In genomic region chr10:117533507-117534281, GRCh38 we compare ENCODE assay signal across 16 cellular contexts. TPM values are rescaled to one million over a fixed set of nuclear protein-coding genes. Genes with fewer than 3 reads are reported as not detected.
DNase-seq lines count a peak whose midpoint lies in the region; ATAC-seq, FAIRE-seq and TF ChIP-seq lines count a peak whose summit lies in the region.
"Had no signal": no experiment of that assay in that cellular context is flagged by ENCODE, and none has a peak within 500 bp of the region (broad histone marks: within the 10 kb centered on the region; RNA-seq: fewer than 3 reads in every experiment).

No MANE protein-coding gene starts in this region.

- H3K27ac ChIP-seq in endothelial cell of umbilical vein (ENCODE audit: insufficient read depth, low read depth, low read length) = no peak overlapping the region
- H3K27ac ChIP-seq in trophoblast cell (ENCODE audit: low read depth, low read length) = no peak overlapping the region
- no peak overlapping the region for H3K27ac ChIP-seq in CD4-positive, alpha-beta T cell (ENCODE audit: low read depth, low read length)
- H3K27ac ChIP-seq: gastroesophageal sphincter, thyroid gland had no signal

- H2BK12ac ChIP-seq in trophoblast cell (ENCODE audit: low read length) = no peak overlapping the region

- peak overlapping the region in 2 of 3 donors; percentile 63 to 70 for H3K27ac Mint-ChIP-seq in IgD-negative memory B cell
- no peak overlapping the region for H3K27ac Mint-ChIP-seq in CD4-positive, alpha-beta T cell

- DNase-seq in NCI-H1417 (lab: John Stamatoyannopoulos, UW) (peak; percentile 7 to 64 (median 28)), NCI-H1417 treated with DMSO at 0.1 percent for 48 hours (lab: John Stamatoyannopoulos, UW) (no peak), endothelial cell of umbilical vein (ENCODE audit: low read depth, low spot score) (no peak), trophoblast cell (no peak)
- DNase-seq in CD4-positive, alpha-beta T cell = no peak
- DNase-seq: caudate nucleus; GDM1; stimulated activated CD4-positive, alpha-beta T cell treated with anti-CD3 and anti-CD28 coated beads, Interleukin-1b, Interleukin-23, amount 100 ng/mL, for 48 hours; stimulated activated CD8-positive, alpha-beta memory T cell treated with anti-CD3 and anti-CD28 coated beads, Interleukin-4, amount 100 ng/mL, for 48 hours; thyroid gland had no signal

- peaks cover 61% of the 10 kb centered on the region for H3K27me3 Mint-ChIP-seq in IgD-negative memory B cell
- H3K27me3 Mint-ChIP-seq in CD4-positive, alpha-beta T cell = peaks cover 82% of the 10 kb centered on the region

- peaks cover 2 to 10% (median 9%) of the 10 kb centered on the region in 3 donors for H3K4me1 Mint-ChIP-seq in IgD-negative memory B cell
- H3K4me1 Mint-ChIP-seq in CD4-positive, alpha-beta T cell (ENCODE audit: low read depth) = no peaks in the 10 kb centered on the region

- H3K4me1 ChIP-seq in endothelial cell of umbilical vein (ENCODE audit: control insufficient read depth, extremely low read depth, insufficient read depth, low read length) = no peaks in the 10 kb centered on the region
- peaks cover 2 to 9% of the 10 kb centered on the region in 2 experiments for H3K4me1 ChIP-seq in trophoblast cell (ENCODE audit: control insufficient read depth in 1 of 2, insufficient read depth in 2 of 2, low read length in 2 of 2)

- POLR2A ChIA-PET in endothelial cell of umbilical vein (lab: Charles Lee) = no interaction called here
- POLR2A ChIA-PET in CD4-positive, alpha-beta T cell (lab: Charles Lee) = no interaction called here

- H3K4me2 ChIP-seq in endothelial cell of umbilical vein (ENCODE audit: insufficient read depth, low read length) (no peak overlapping the region), trophoblast cell (ENCODE audit: low read length) (no peak overlapping the region)

- H2AK5ac ChIP-seq in trophoblast cell (ENCODE audit: low read length) = no peak overlapping the region

- no peaks in the 10 kb centered on the region for H3K79me2 ChIP-seq in endothelial cell of umbilical vein (ENCODE audit: control insufficient read depth, insufficient read depth, low read length)
- no peaks in the 10 kb centered on the region for H3K79me2 ChIP-seq in trophoblast cell (ENCODE audit: control insufficient read depth, insufficient read depth, low read length, poor library complexity)

- no peak for FAIRE-seq in endothelial cell of umbilical vein (lab: Jason Lieb, UNC)
- FAIRE-seq: islet of Langerhans had no signal

- H3K4me3 ChIP-seq in endothelial cell of umbilical vein (replicated peaks in 1 of 3; ENCODE audit: insufficient read depth in 1 of 3, low read depth in 1 of 3, low read length in 3 of 3) = no peak overlapping the region
- H3K4me3 ChIP-seq in trophoblast cell (ENCODE audit: low read depth, low read length) = no peak overlapping the region
- H3K4me3 ChIP-seq: thyroid gland had no signal

- no peaks in the 10 kb centered on the region for H3K9me1 ChIP-seq in endothelial cell of umbilical vein (replicated peaks; ENCODE audit: control insufficient read depth, extremely low read depth, insufficient read depth, low read length)

- intact Hi-C loops in endothelial cell of umbilical vein (cut with micrococcal nuclease) = no loop called here
- intact Hi-C loops in CD4-positive, alpha-beta T cell (cut with DNase I, micrococcal nuclease) = no loop called here

- no TSS peak for BruUV-seq in endothelial cell of umbilical vein (replicated peaks; lab: Mats Ljungman, UMichigan)

- no peaks in the 10 kb centered on the region for H3K79me1 ChIP-seq in trophoblast cell (ENCODE audit: low read length)

- H3K9ac ChIP-seq in endothelial cell of umbilical vein (replicated peaks; ENCODE audit: extremely low read depth, insufficient read depth, low read length) (no peak overlapping the region), trophoblast cell (ENCODE audit: low read length) (no peak overlapping the region)

- H3K27me3 ChIP-seq in endothelial cell of umbilical vein (ENCODE audit: control insufficient read depth in 2 of 2, insufficient read depth in 2 of 2, low read length in 2 of 2) (peaks cover 77 to 84% of the 10 kb centered on the region in 2 experiments), trophoblast cell (ENCODE audit: insufficient read depth, low read length) (peaks cover 78% of the 10 kb centered on the region)
- peaks cover 93% of the 10 kb centered on the region for H3K27me3 ChIP-seq in CD4-positive, alpha-beta T cell (ENCODE audit: control insufficient read depth, insufficient read depth, low read length)

- no peak overlapping the region for H4K91ac ChIP-seq in trophoblast cell (ENCODE audit: low read depth, low read length)

- WGBS in trophoblast cell (ENCODE audit: extremely low coverage, insufficient coverage, insufficient read length) = no CpG with 5 or more reads among the region's 24 CpGs

- H3K36me3 ChIP-seq in endothelial cell of umbilical vein (ENCODE audit: control insufficient read depth in 2 of 2, extremely low read depth in 1 of 2, insufficient read depth in 2 of 2, low read length in 2 of 2) (no peaks in the 10 kb centered on the region), trophoblast cell (ENCODE audit: control insufficient read depth in 1 of 2, insufficient read depth in 2 of 2, low read length in 2 of 2) (no peaks in the 10 kb centered on the region)
- H3K36me3 ChIP-seq: gastroesophageal sphincter, thyroid gland had no signal

- H3K23ac ChIP-seq in trophoblast cell (ENCODE audit: low read length) = peak overlapping the region; percentile 37

- dilution Hi-C loops in endothelial cell of umbilical vein (cut with MboI; ENCODE audit: extremely low pct_ligation_motif_present, low sequenced_read_pairs) = no loop called here

- no peak overlapping the region for H4K8ac ChIP-seq in trophoblast cell (ENCODE audit: low read depth, low read length)

- H2BK5ac ChIP-seq in trophoblast cell (ENCODE audit: low read depth, low read length, poor library complexity) = no peak overlapping the region

- ATAC-seq in HG03439 (IDR thresholded peaks at IDR 0.05; ENCODE audit: unreplicated experiment) = no peak
- ATAC-seq in CD4-positive, alpha-beta T cell (ENCODE audit: poor library complexity) = no peak
- no peak for ATAC-seq in HG03565 (IDR thresholded peaks at IDR 0.05; ENCODE audit: unreplicated experiment)
- ATAC-seq: activated naive CD4-positive, alpha-beta T cell treated with anti-CD3 and anti-CD28 coated beads, Interleukin-2, amount 50 U/mL, for 72 hours; gastroesophageal sphincter had no signal

- no peaks in the 10 kb centered on the region for H3K9me3 Mint-ChIP-seq in IgD-negative memory B cell
- H3K9me3 Mint-ChIP-seq in CD4-positive, alpha-beta T cell = no peaks in the 10 kb centered on the region
- H3K9me3 Mint-ChIP-seq: activated naive CD4-positive, alpha-beta T cell treated with anti-CD3 and anti-CD28 coated beads, Interleukin-2, amount 50 U/mL, for 72 hours had no signal

- no peak for TF ChIP-seq CTCF in endothelial cell of umbilical vein (IDR thresholded peaks at IDR 0.05; ENCODE audit: extremely low read depth in 1 of 2, insufficient read depth in 1 of 2, low read depth in 1 of 2, low read length in 2 of 2)
- no peak for TF ChIP-seq CTCF in CD4-positive, alpha-beta T cell (IDR thresholded peaks at IDR 0.05)

- H3K14ac ChIP-seq in trophoblast cell (ENCODE audit: low read length) = no peak overlapping the region

- CTCF ChIA-PET in endothelial cell of umbilical vein (lab: Charles Lee) = interaction anchor here (0.7 to 3.5 kb wide), 3 partner anchors 91 to 726 kb away, joined by 3 to 19 read pairs (median 7); no protein-coding TSS in a partner anchor
- CTCF ChIA-PET in CD4-positive, alpha-beta T cell (lab: Charles Lee) = no interaction called here

- no peak overlapping the region for H3K18ac ChIP-seq in trophoblast cell (ENCODE audit: low read length)

- no peak overlapping the region for H2BK120ac ChIP-seq in trophoblast cell (ENCODE audit: insufficient read depth, low read length, poor library complexity)

- H3K36me3 Mint-ChIP-seq in IgD-negative memory B cell = no peaks in the 10 kb centered on the region
- H3K36me3 Mint-ChIP-seq in CD4-positive, alpha-beta T cell (ENCODE audit: low read depth) = no peaks in the 10 kb centered on the region

- no peak overlapping the region for H3K4me3 Mint-ChIP-seq in IgD-negative memory B cell
- no peak overlapping the region for H3K4me3 Mint-ChIP-seq in CD4-positive, alpha-beta T cell

- H2AFZ ChIP-seq in endothelial cell of umbilical vein (ENCODE audit: low read depth, low read length) (no peak overlapping the region), trophoblast cell (ENCODE audit: insufficient read depth, low read length, poor library complexity) (no peak overlapping the region)

- H4K12ac ChIP-seq in trophoblast cell (ENCODE audit: low read depth, low read length) = no peak overlapping the region

- H4K20me1 ChIP-seq in endothelial cell of umbilical vein (replicated peaks; ENCODE audit: control insufficient read depth, extremely low read depth, insufficient read depth, low read length) = no peaks in the 10 kb centered on the region

- H3K9me3 ChIP-seq in endothelial cell of umbilical vein (replicated peaks; ENCODE audit: control insufficient read depth, insufficient read depth, low read length) (no peaks in the 10 kb centered on the region), trophoblast cell (ENCODE audit: insufficient read depth, low read depth, low read length) (peaks cover 4% of the 10 kb centered on the region)
- H3K9me3 ChIP-seq in CD4-positive, alpha-beta T cell (ENCODE audit: control insufficient read depth, low read length) = no peaks in the 10 kb centered on the region
- H3K9me3 ChIP-seq: gastroesophageal sphincter, thyroid gland had no signal

- no peak for TF ChIP-seq POLR2A in endothelial cell of umbilical vein (IDR thresholded peaks at IDR 0.05; ENCODE audit: low read depth, low read length)

- H3K4ac ChIP-seq in trophoblast cell (ENCODE audit: low read depth, low read length) = no peak overlapping the region

TF ChIP-seq in endothelial cell of umbilical vein, 7 proteins besides CTCF, POLR2A, EP300 and RAD21:
- TF ChIP-seq EZH2 (IDR thresholded peaks at IDR 0.05; ENCODE audit: borderline replicate concordance, low read depth, low read length, severe bottlenecking) (peak; percentile 20), POLR2AphosphoS5 (IDR thresholded peaks at IDR 0.05; ENCODE audit: insufficient read depth, low read depth, low read length) (no peak)

RNA-seq across cellular contexts. Expression of gene EMX2, which starts 8.9 kb away (rescaled TPM):
- polyA plus RNA-seq in IgD-negative memory B cell = not detected
- total RNA-seq in endothelial cell of umbilical vein = not detected in 2 replicates
- not detected in 2 replicates for polyA plus RNA-seq in endothelial cell of umbilical vein
- polyA plus RNA-seq in endothelial cell of umbilical vein (2011; cell fraction: cytosol; rRNA removed) = not detected in 2 replicates
- polyA plus RNA-seq in endothelial cell of umbilical vein (2011; cell fraction: nucleus; rRNA removed) = not detected in 2 replicates
- polyA plus RNA-seq in endothelial cell of umbilical vein (2012) = not detected in 2 replicates
- polyA minus RNA-seq in endothelial cell of umbilical vein = not detected in 2 replicates
- not detected for polyA minus RNA-seq in endothelial cell of umbilical vein (2011; cell fraction: cytosol; rRNA and poly(A)+ RNA removed)
- polyA minus RNA-seq in endothelial cell of umbilical vein (2011; cell fraction: nucleus; rRNA and poly(A)+ RNA removed) = not detected in 2 replicates
- 0.05 TPM in 1 of 2 replicates, not detected in the other for polyA plus RNA-seq in trophoblast cell (2013)
- total RNA-seq in CD4-positive, alpha-beta T cell = not detected
- total RNA-seq: activated naive CD4-positive, alpha-beta T cell treated with anti-CD3 and anti-CD28 coated beads, Interleukin-2, amount 50 U/mL, for 72 hours had no signal

Comparison
In these comparisons a context has a peak if more than half of its experiments do, and no peak if none do; other contexts are left out.
1. DNase-seq: peak in NCI-H1417 (3 of 3); none in NCI-H1417 treated with DMSO at 0.1 percent for 48 hours (single experiment), endothelial cell of umbilical vein (single experiment), trophoblast cell (0 of 2) and CD4-positive, alpha-beta T cell (0 of 10).